Comparison of ENCODE assay signal across 15 cellular contexts in the genomic region with DNA sequence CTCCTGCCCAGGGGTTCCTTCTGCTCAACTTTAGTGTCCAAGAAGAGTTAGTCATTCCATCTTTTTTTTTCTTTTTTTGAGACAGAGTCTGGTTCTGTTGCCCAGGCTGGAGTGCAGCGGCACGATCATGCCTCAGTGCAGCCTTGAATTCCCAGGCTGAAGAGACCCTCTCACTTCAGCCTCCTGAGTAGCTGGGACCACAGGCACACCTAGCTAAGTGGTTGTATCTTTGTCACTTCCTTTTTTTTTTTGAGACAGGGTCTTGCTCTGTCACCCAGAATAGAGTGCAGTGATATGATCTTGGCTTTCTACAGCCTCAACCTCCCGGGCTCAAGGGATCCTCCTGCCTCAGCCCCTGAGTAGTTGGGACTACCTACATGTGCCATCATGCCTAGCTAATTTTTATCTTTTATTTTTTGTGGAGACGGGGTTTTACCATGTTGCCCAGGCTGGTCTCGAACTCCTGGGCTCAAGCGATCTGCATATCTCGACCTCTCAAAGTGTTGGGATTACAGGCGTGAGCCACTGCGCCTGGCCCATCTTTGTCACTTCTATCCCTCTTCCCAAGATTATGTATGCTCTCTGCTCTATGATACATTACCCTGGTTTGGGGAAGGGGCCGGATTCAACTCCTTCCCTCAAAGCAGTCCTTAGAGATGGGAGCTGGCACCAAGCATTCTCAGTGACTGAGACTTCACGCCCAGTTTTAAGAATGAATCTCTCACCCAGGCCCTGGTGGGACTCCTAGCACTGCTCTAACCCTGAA. TPM values are rescaled to one million over a fixed set of nuclear protein-coding genes. Genes with fewer than 3 reads are reported as not detected.
A peak's percentile ranks its signal among the peaks of the same experiment; 100 is the strongest.
DNase-seq lines count a peak whose midpoint lies in the region; ATAC-seq and TF ChIP-seq lines count a peak whose summit lies in the region.
"Had no signal": no experiment of that assay in that cellular context is flagged by ENCODE, and none has a peak within 500 bp of the region (broad histone marks: within the 10 kb centered on the region; RNA-seq: fewer than 3 reads in every experiment).

No MANE protein-coding gene starts in this region.

- no peak overlapping the region for H2AFZ ChIP-seq in trophoblast cell (ENCODE audit: insufficient read depth, low read length, poor library complexity)
- no peak overlapping the region for H2AFZ ChIP-seq in MM.1S (ENCODE audit: low read length)

- no peak overlapping the region for H3K18ac ChIP-seq in trophoblast cell (ENCODE audit: low read length)

- H3K4me1 Mint-ChIP-seq in CD8-positive, alpha-beta T cell (ENCODE audit: low read depth), result peaks cover 34% of the 10 kb centered on the region

- no peaks in the 10 kb centered on the region for H3K9me3 Mint-ChIP-seq in CD8-positive, alpha-beta T cell

- H2BK5ac ChIP-seq in trophoblast cell (ENCODE audit: low read depth, low read length, poor library complexity), result no peak overlapping the region

- no peak overlapping the region for H4K8ac ChIP-seq in trophoblast cell (ENCODE audit: low read depth, low read length)

- H3K27me3 Mint-ChIP-seq in CD8-positive, alpha-beta T cell (ENCODE audit: low read depth), result no peaks in the 10 kb centered on the region

- no CpG with 5 or more reads among the region's 11 CpGs for WGBS in trophoblast cell (ENCODE audit: extremely low coverage, insufficient coverage, insufficient read length)

- no peak for TF ChIP-seq CTCF in CD8-positive, alpha-beta T cell (IDR thresholded peaks at IDR 0.05)
- TF ChIP-seq CTCF in RWPE1 (conservative IDR thresholded peaks at IDR 0.05; ENCODE audit: low read depth) (no peak), MM.1S (IDR thresholded peaks at IDR 0.05; ENCODE audit: low read length) (no peak)

- peak overlapping the region; percentile 28 for H4K91ac ChIP-seq in trophoblast cell (ENCODE audit: low read depth, low read length)

- peaks cover 11% of the 10 kb centered on the region for H3K79me1 ChIP-seq in trophoblast cell (ENCODE audit: low read length)

- CTCF ChIA-PET in CD8-positive, alpha-beta T cell (lab: Charles Lee), result interaction anchor here (1.2 to 11.0 kb wide), 6 partner anchors 33 to 70 kb away, joined by 3 to 144 read pairs (median 8); a partner anchor contains a TSS
- CTCF ChIA-PET in RWPE1 (lab: Yijun Ruan, JAX), result interaction anchor here (1.1 to 1.2 kb wide), 2 partner anchors 9 to 38 kb away, joined by 3 to 8 read pairs; no protein-coding TSS in a partner anchor

- no peak overlapping the region for H3K9ac ChIP-seq in duodenal mucosa (ENCODE audit: low read depth in 1 of 2, low read length in 2 of 2)
- H3K9ac ChIP-seq in trophoblast cell (ENCODE audit: low read length), result no peak overlapping the region
- H3K9ac ChIP-seq in MM.1S (ENCODE audit: low read length), result no peak overlapping the region

- peaks cover 8% of the 10 kb centered on the region for H3F3A ChIP-seq in MM.1S (ENCODE audit: insufficient read depth, low read length)

- no peak for DNase-seq in CD8-positive, alpha-beta T cell
- DNase-seq in RWPE1 (ENCODE audit: low spot score), result no peak
- no peak for DNase-seq in trophoblast cell
- DNase-seq in NCI-H526 treated with DMSO at 0.1 percent for 48 hours (lab: John Stamatoyannopoulos, UW), result no peak
- no peak for DNase-seq in MM.1S
- no peak for DNase-seq in NCI-H1694 (lab: John Stamatoyannopoulos, UW)
- DNase-seq: activated CD8-positive, alpha-beta memory T cell treated with anti-CD3 and anti-CD28 coated beads, Interleukin-2, amount 50 U/mL, for 48 hours; brain microvascular endothelial cell; COR-L47; hippocampal formation; NCI-H446; retina; T1000 had no signal

- peak overlapping the region; percentile 39 for H2AK5ac ChIP-seq in trophoblast cell (ENCODE audit: low read length)

- peaks cover 26% of the 10 kb centered on the region for H3K4me1 ChIP-seq in CD8-positive, alpha-beta T cell (ENCODE audit: insufficient read depth, low read length)
- peaks cover 16 to 17% of the 10 kb centered on the region in 2 donors for H3K4me1 ChIP-seq in duodenal mucosa (ENCODE audit: control insufficient read depth in 1 of 2, insufficient read depth in 2 of 2, low read length in 2 of 2)
- peaks cover 10 to 19% of the 10 kb centered on the region in 2 experiments for H3K4me1 ChIP-seq in trophoblast cell (ENCODE audit: control insufficient read depth in 1 of 2, insufficient read depth in 2 of 2, low read length in 2 of 2)
- 0 out of 2 replicates have a peak, but pooled peaks cover under 1% of the 10 kb centered on the region for H3K4me1 ChIP-seq in MM.1S (ENCODE audit: low read length)

- H3K4me3 ChIP-seq in CD8-positive, alpha-beta T cell (ENCODE audit: low read depth, low read length), result no peak overlapping the region
- H3K4me3 ChIP-seq in duodenal mucosa (ENCODE audit: low read depth in 1 of 2, low read length in 2 of 2) (no peak overlapping the region), trophoblast cell (ENCODE audit: low read depth, low read length) (no peak overlapping the region), MM.1S (ENCODE audit: low read length) (no peak overlapping the region)

- peaks cover 5% of the 10 kb centered on the region for H3K79me2 ChIP-seq in trophoblast cell (ENCODE audit: control insufficient read depth, insufficient read depth, low read length, poor library complexity)
- no peaks in the 10 kb centered on the region for H3K79me2 ChIP-seq in MM.1S (ENCODE audit: low read length)

- H3K4me2 ChIP-seq in trophoblast cell (ENCODE audit: low read length) (no peak overlapping the region), MM.1S (ENCODE audit: low read depth, low read length) (no peak overlapping the region)

- ATAC-seq in CD8-positive, alpha-beta T cell, result no peak
- no peak for ATAC-seq in GM18867 (IDR thresholded peaks at IDR 0.05; ENCODE audit: unreplicated experiment)

- H3K4me3 Mint-ChIP-seq in CD8-positive, alpha-beta T cell, result no peak overlapping the region

- H4K20me1 ChIP-seq in MM.1S (ENCODE audit: insufficient read depth, low read length), result no peaks in the 10 kb centered on the region

- H3K36me3 Mint-ChIP-seq in CD8-positive, alpha-beta T cell, result peaks cover 9% of the 10 kb centered on the region

- no peak overlapping the region for H3K4ac ChIP-seq in trophoblast cell (ENCODE audit: low read depth, low read length)

- intact Hi-C loops in CD8-positive, alpha-beta T cell (cut with DNase I, micrococcal nuclease), result no loop called here

- no peak overlapping the region for H3K27ac ChIP-seq in CD8-positive, alpha-beta T cell (ENCODE audit: low read depth, low read length)
- H3K27ac ChIP-seq in RWPE1, result peak overlapping the region; percentile 99
- H3K27ac ChIP-seq in duodenal mucosa (ENCODE audit: low read depth, low read length), result peak overlapping the region; percentile 55
- H3K27ac ChIP-seq in trophoblast cell (ENCODE audit: low read depth, low read length), result peak overlapping the region; percentile 61
- H3K27ac ChIP-seq in MM.1S (ENCODE audit: low read length), result no peak overlapping the region
- H3K27ac ChIP-seq: brain microvascular endothelial cell had no signal

- H3K14ac ChIP-seq in trophoblast cell (ENCODE audit: low read length), result no peak overlapping the region

- no peaks in the 10 kb centered on the region for H3K27me3 ChIP-seq in CD8-positive, alpha-beta T cell (ENCODE audit: insufficient read depth, low read length)
- H3K27me3 ChIP-seq in duodenal mucosa (ENCODE audit: control insufficient read depth in 1 of 2, insufficient read depth in 2 of 2, low read length in 2 of 2) (no peaks in the 10 kb centered on the region), trophoblast cell (ENCODE audit: insufficient read depth, low read length) (peaks cover 2% of the 10 kb centered on the region), MM.1S (replicated peaks; ENCODE audit: insufficient read depth, low read length) (no peaks in the 10 kb centered on the region)
- H3K27me3 ChIP-seq: brain microvascular endothelial cell had no signal

- H3K36me3 ChIP-seq in CD8-positive, alpha-beta T cell (ENCODE audit: insufficient read depth, low read length), result no peaks in the 10 kb centered on the region
- peaks cover 8 to 34% of the 10 kb centered on the region in 2 donors for H3K36me3 ChIP-seq in duodenal mucosa (ENCODE audit: control insufficient read depth in 1 of 2, insufficient read depth in 2 of 2, low read length in 2 of 2)
- peaks cover 26 to 32% of the 10 kb centered on the region in 2 experiments for H3K36me3 ChIP-seq in trophoblast cell (ENCODE audit: control insufficient read depth in 1 of 2, insufficient read depth in 2 of 2, low read length in 2 of 2)
- H3K36me3 ChIP-seq in MM.1S (replicated peaks; ENCODE audit: insufficient read depth, low read length), result no peaks in the 10 kb centered on the region

- H4K12ac ChIP-seq in trophoblast cell (ENCODE audit: low read depth, low read length), result no peak overlapping the region

- H2BK12ac ChIP-seq in trophoblast cell (ENCODE audit: low read length), result no peak overlapping the region

- no peaks in the 10 kb centered on the region for H3K9me2 ChIP-seq in MM.1S (replicated peaks; ENCODE audit: insufficient read depth, low read length)

- H2BK120ac ChIP-seq in trophoblast cell (ENCODE audit: insufficient read depth, low read length, poor library complexity), result no peak overlapping the region

- POLR2A ChIA-PET in CD8-positive, alpha-beta T cell (lab: Charles Lee), result interaction anchor here (0.8 to 1.8 kb wide), 3 partner anchors 10 to 45 kb away, joined by 3 to 4 read pairs (median 4); a partner anchor contains a TSS
- POLR2A ChIA-PET in RWPE1 (lab: Yijun Ruan, JAX; ENCODE audit: low non-redundant PET), result interaction anchor here (0.7 to 1.0 kb wide), 2 partner anchors 11 to 172 kb away, joined by 3 to 7 read pairs; a partner anchor contains a TSS

- H3K23ac ChIP-seq in trophoblast cell (ENCODE audit: low read length), result no peak overlapping the region

- no peaks in the 10 kb centered on the region for H3K9me3 ChIP-seq in CD8-positive, alpha-beta T cell (ENCODE audit: low read length)
- H3K9me3 ChIP-seq in duodenal mucosa (ENCODE audit: control insufficient read depth in 1 of 2, low read length in 2 of 2) (no peaks in the 10 kb centered on the region), trophoblast cell (ENCODE audit: insufficient read depth, low read depth, low read length) (no peaks in the 10 kb centered on the region), MM.1S (replicated peaks; ENCODE audit: insufficient read depth, low read length) (no peaks in the 10 kb centered on the region)

- peak overlapping the region; percentile 49 for H3K27ac Mint-ChIP-seq in CD8-positive, alpha-beta T cell

RNA-seq across cellular contexts. Expression of a gene that starts 10.0 kb away (rescaled TPM):
- total RNA-seq in CD8-positive, alpha-beta T cell, result 1 to 10 TPM; 5.9 to 9.9 TPM
- polyA plus RNA-seq in trophoblast cell (2013), result 85.6 and 93.4 TPM in 2 replicates

RNA-seq across cellular contexts. Expression of a gene that starts 24.2 kb away (rescaled TPM):
- total RNA-seq in CD8-positive, alpha-beta T cell, result 100 to 1,000 TPM; 152 TPM
- polyA plus RNA-seq in trophoblast cell (2013), result 20.5 and 20.9 TPM in 2 replicates

RNA-seq across cellular contexts. Expression of a gene that starts 40.0 kb away (rescaled TPM):
- 10 to 100 TPM; 32.4 to 41.9 TPM for total RNA-seq in CD8-positive, alpha-beta T cell
- polyA plus RNA-seq in trophoblast cell (2013), result 45.2 and 45.7 TPM in 2 replicates

RNA-seq across cellular contexts. Expression of a gene that starts 47.0 kb away (rescaled TPM):
- total RNA-seq in CD8-positive, alpha-beta T cell, result 100 to 1,000 TPM; 356 to 371 TPM
- polyA plus RNA-seq in trophoblast cell (2013), result 22.3 and 22.9 TPM in 2 replicates

Comparison
In these comparisons a context has a peak if more than half of its experiments do, and no peak if none do; other contexts are left out.
1. H3K27ac ChIP-seq: peak in RWPE1 (single experiment), duodenal mucosa (single experiment) and trophoblast cell (single experiment); none in CD8-positive, alpha-beta T cell (single experiment) and MM.1S (single experiment).